Comparison of ENCODE assay signal across 8 cellular contexts in the genomic region with DNA sequence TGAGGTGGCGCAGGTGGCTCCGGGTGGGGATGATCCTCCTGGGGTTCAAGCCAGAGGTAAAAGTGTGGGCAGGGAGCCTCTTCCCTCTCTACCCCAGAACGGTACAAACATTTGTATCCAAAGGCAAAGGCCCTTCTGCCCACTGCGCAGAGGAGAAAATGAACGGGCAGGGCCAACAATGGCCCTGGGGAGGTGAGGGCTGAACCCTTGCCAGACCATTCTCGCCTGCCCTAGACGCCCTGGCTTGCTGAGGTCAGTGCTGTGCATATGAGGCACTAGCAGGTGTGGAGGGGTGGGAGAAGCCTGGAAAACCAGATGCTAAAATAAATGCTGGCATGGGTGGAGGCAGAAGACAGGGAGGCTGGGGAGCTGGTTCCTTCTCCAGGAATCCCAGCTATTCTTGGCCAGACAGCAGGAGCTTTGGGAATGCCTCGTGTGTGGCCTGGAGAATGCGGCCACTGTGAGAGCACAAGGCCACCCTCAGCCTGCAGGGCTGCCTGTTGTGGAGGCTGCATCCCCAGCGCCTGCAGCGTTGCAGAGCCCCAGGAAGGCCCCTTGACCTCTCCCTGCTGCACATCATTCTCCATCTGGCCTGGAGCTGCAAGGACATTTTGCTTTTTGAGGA. TPM values are rescaled to one million over a fixed set of nuclear protein-coding genes. Genes with fewer than 3 reads are reported as not detected.
DNase-seq lines count a peak whose midpoint lies in the region; ATAC-seq and TF ChIP-seq lines count a peak whose summit lies in the region.

No MANE protein-coding gene starts in this region.

- H3K4me2 ChIP-seq in mammary epithelial cell (ENCODE audit: insufficient read depth, low read depth, low read length): no peak overlapping the region

- DNase-seq in MCF 10A (ENCODE audit: unreplicated experiment) (no peak), mammary epithelial cell (no peak), immature natural killer cell (no peak), NK-92 (lab: John Stamatoyannopoulos, UW; ENCODE audit: unreplicated experiment) (no peak), mucosa of gallbladder (ENCODE audit: low spot score) (no peak)
- DNase-seq in activated CD8-positive, alpha-beta T cell treated with anti-CD3 and anti-CD28 coated beads for 36 hours: no peak
- DNase-seq in stimulated activated naive CD4-positive, alpha-beta T cell (lab: John Stamatoyannopoulos, UW): no peak

- H3K9me3 Mint-ChIP-seq in MCF 10A (ENCODE audit: unreplicated experiment) (no peaks in the 10 kb centered on the region), immature natural killer cell (no peaks in the 10 kb centered on the region)
- H3K9me3 Mint-ChIP-seq in activated CD8-positive, alpha-beta T cell treated with anti-CD3 and anti-CD28 coated beads for 36 hours: no peaks in the 10 kb centered on the region

- peaks cover 13% of the 10 kb centered on the region for H3K4me1 Mint-ChIP-seq in MCF 10A (ENCODE audit: insufficient read depth, unreplicated experiment)
- H3K4me1 Mint-ChIP-seq in activated CD8-positive, alpha-beta T cell treated with anti-CD3 and anti-CD28 coated beads for 36 hours (ENCODE audit: low read depth): peaks cover 10% of the 10 kb centered on the region
- H3K4me1 Mint-ChIP-seq in immature natural killer cell: peaks cover 7 to 9% of the 10 kb centered on the region in 2 donors

- H3K9ac ChIP-seq in mammary epithelial cell (ENCODE audit: insufficient read depth, low read length): no peak overlapping the region

- POLR2A ChIA-PET in MCF 10A (lab: Yijun Ruan, JAX): interaction anchor here (0.6 to 27.6 kb wide), 4 partner anchors 10 to 44 kb away, joined by 3 to 736 read pairs (median 247); partner anchors contain the start of genes MMP28 and TAF15
- POLR2A ChIA-PET in activated CD8-positive, alpha-beta T cell treated with anti-CD3 and anti-CD28 coated beads for 36 hours (lab: Charles Lee): interaction anchor here (1.7 to 3.4 kb wide), 4 partner anchors 13 to 46 kb away, joined by 4 to 38 read pairs (median 6); partner anchors contain the start of gene TAF15

- H3K4me3 Mint-ChIP-seq in MCF 10A (ENCODE audit: unreplicated experiment) (peak overlapping the region; percentile 75), immature natural killer cell (peak overlapping the region; percentile 55 to 96 (median 94))
- peak overlapping the region; percentile 88 for H3K4me3 Mint-ChIP-seq in activated CD8-positive, alpha-beta T cell treated with anti-CD3 and anti-CD28 coated beads for 36 hours

- H3K27ac ChIP-seq in mammary epithelial cell (ENCODE audit: insufficient read depth, low read depth, low read length): no peak overlapping the region
- no peak overlapping the region for H3K27ac ChIP-seq in thymus (ENCODE audit: low read depth)

- H3K36me3 ChIP-seq in mammary epithelial cell (ENCODE audit: insufficient read depth, low read length): no peaks in the 10 kb centered on the region
- H3K36me3 ChIP-seq in thymus (ENCODE audit: control insufficient read depth, insufficient read depth): no peaks in the 10 kb centered on the region

- H3K4me1 ChIP-seq in mammary epithelial cell (ENCODE audit: insufficient read depth, low read length) (peaks cover 10% of the 10 kb centered on the region), thymus (ENCODE audit: control insufficient read depth, insufficient read depth, low read length) (peaks cover 8% of the 10 kb centered on the region)

- in situ Hi-C loops in mammary epithelial cell (cut with MboI; ENCODE audit: low sequenced_read_pairs in 2 of 2): loop anchor here in 1 of 2 donors (5.0 kb wide), 1 partner anchor 37 kb away; no protein-coding TSS in a partner anchor

- no peaks in the 10 kb centered on the region for H3K79me2 ChIP-seq in mammary epithelial cell (ENCODE audit: insufficient read depth, low read length)

- TF ChIP-seq CTCF in MCF 10A (IDR thresholded peaks at IDR 0.05; ENCODE audit: unreplicated experiment) (no peak), mammary epithelial cell (conservative IDR thresholded peaks at IDR 0.05 in 1 of 2, IDR thresholded peaks at IDR 0.05 in 1 of 2; ENCODE audit: extremely low read depth in 1 of 2, insufficient read depth in 1 of 2, low read depth in 1 of 2, low read length in 2 of 2) (no peak)
- TF ChIP-seq CTCF in activated CD8-positive, alpha-beta T cell treated with anti-CD3 and anti-CD28 coated beads for 36 hours (IDR thresholded peaks at IDR 0.05): no peak

- dilution Hi-C loops in mammary epithelial cell (cut with HindIII; ENCODE audit: low sequenced_read_pairs): no loop called here

- WGBS in mammary epithelial cell (ENCODE audit: low coverage, missing lambda C conversion rate): 77% methylated on average over 8 of the region's 11 CpGs
- 83% methylated on average over 11 of the region's 11 CpGs for WGBS in thymus

- H3K9me3 ChIP-seq in mammary epithelial cell (replicated peaks; ENCODE audit: insufficient read depth, low read length): no peaks in the 10 kb centered on the region
- H3K9me3 ChIP-seq in thymus (ENCODE audit: control insufficient read depth): peaks cover 1% of the 10 kb centered on the region

- no peak overlapping the region for H3K27ac Mint-ChIP-seq in MCF 10A (ENCODE audit: low read depth, unreplicated experiment)
- H3K27ac Mint-ChIP-seq in activated CD8-positive, alpha-beta T cell treated with anti-CD3 and anti-CD28 coated beads for 36 hours: no peak overlapping the region
- peak overlapping the region in 3 of 6 donors; percentile 76 to 89 (median 87) for H3K27ac Mint-ChIP-seq in immature natural killer cell

- intact Hi-C loops in MCF 10A (cut with micrococcal nuclease) (no loop called here), mammary epithelial cell (cut with micrococcal nuclease) (no loop called here)
- intact Hi-C loops in activated CD8-positive, alpha-beta T cell treated with anti-CD3 and anti-CD28 coated beads for 36 hours (cut with micrococcal nuclease): no loop called here

- no peaks in the 10 kb centered on the region for H3K27me3 Mint-ChIP-seq in MCF 10A (ENCODE audit: insufficient read depth, unreplicated experiment)
- H3K27me3 Mint-ChIP-seq in activated CD8-positive, alpha-beta T cell treated with anti-CD3 and anti-CD28 coated beads for 36 hours: no peaks in the 10 kb centered on the region
- H3K27me3 Mint-ChIP-seq in immature natural killer cell (ENCODE audit: low read depth in 3 of 3): peaks cover 2 to 5% (median 4%) of the 10 kb centered on the region in 3 donors

- H4K20me1 ChIP-seq in mammary epithelial cell (ENCODE audit: insufficient read depth, low read length): no peaks in the 10 kb centered on the region

- ATAC-seq in activated CD8-positive, alpha-beta T cell treated with anti-CD3 and anti-CD28 coated beads for 36 hours: no peak

- no TSS peak for BruUV-seq in MCF 10A (replicated peaks; lab: Mats Ljungman, UMichigan)
- no TSS peak for BruUV-seq in mammary epithelial cell (replicated peaks; lab: Mats Ljungman, UMichigan)

- no peak overlapping the region for H2AFZ ChIP-seq in mammary epithelial cell (ENCODE audit: low read depth, low read length)

- H3K27me3 ChIP-seq in mammary epithelial cell (ENCODE audit: insufficient read depth, low read length): no peaks in the 10 kb centered on the region
- no peaks in the 10 kb centered on the region for H3K27me3 ChIP-seq in thymus (ENCODE audit: control insufficient read depth, insufficient read depth)

- peaks cover 14% of the 10 kb centered on the region for H3K36me3 Mint-ChIP-seq in MCF 10A (ENCODE audit: insufficient read depth, unreplicated experiment)
- no peaks in the 10 kb centered on the region for H3K36me3 Mint-ChIP-seq in activated CD8-positive, alpha-beta T cell treated with anti-CD3 and anti-CD28 coated beads for 36 hours (ENCODE audit: low read depth)
- peaks cover 0 to 3% (median 0%) of the 10 kb centered on the region in 3 donors for H3K36me3 Mint-ChIP-seq in immature natural killer cell

- H3K4me3 ChIP-seq in mammary epithelial cell (replicated peaks in 1 of 3; ENCODE audit: insufficient read depth in 1 of 3, low read depth in 2 of 3, low read length in 3 of 3): no peak overlapping the region
- H3K4me3 ChIP-seq in thymus (ENCODE audit: low read length): peak overlapping the region; percentile 71

- CTCF ChIA-PET in MCF 10A (lab: Yijun Ruan, JAX) (interaction anchor here (0.5 to 30.0 kb wide), 13 partner anchors 11 to 739 kb away, joined by 3 to 684 read pairs (median 5); partner anchors contain the start of genes MMP28 and TAF15), mammary epithelial cell (lab: Charles Lee; ENCODE audit: low non-redundant PET) (no interaction called here)
- CTCF ChIA-PET in activated CD8-positive, alpha-beta T cell treated with anti-CD3 and anti-CD28 coated beads for 36 hours (lab: Charles Lee): interaction anchor here (0.7 to 10.2 kb wide), 22 partner anchors 10 to 645 kb away, joined by 3 to 292 read pairs (median 14); partner anchors contain the start of genes GAS2L2, LYZL6, MMP28 and RAD51D

RNA-seq across cellular contexts. Expression of gene C17orf50, which starts 4.5 kb away (rescaled TPM):
- total RNA-seq in MCF 10A (2022) (not detected in 2 replicates), mammary epithelial cell (not detected), mucosa of gallbladder (not detected)
- polyA plus RNA-seq in mammary epithelial cell (not detected), immature natural killer cell (under 1 TPM in 2 of 3 donors, not detected in 1; 0.28 to 0.34 TPM), thymus (0.14 TPM)
- polyA minus RNA-seq in mammary epithelial cell: not detected
- total RNA-seq in activated CD8-positive, alpha-beta T cell treated with anti-CD3 and anti-CD28 coated beads for 36 hours: not detected

RNA-seq across cellular contexts. Expression of gene GAS2L2, which starts 12.2 kb away (rescaled TPM):
- total RNA-seq in MCF 10A (2022): 0.23 and 0.39 TPM in 2 replicates
- total RNA-seq in mammary epithelial cell: under 1 TPM in 1 of 2 donors, not detected in 1; 0.24 TPM
- polyA plus RNA-seq in mammary epithelial cell: 0.07 TPM
- polyA minus RNA-seq in mammary epithelial cell: 0.31 TPM
- under 1 TPM; 0.27 to 0.34 TPM for total RNA-seq in activated CD8-positive, alpha-beta T cell treated with anti-CD3 and anti-CD28 coated beads for 36 hours
- not detected for polyA plus RNA-seq in immature natural killer cell
- 0.21 TPM for polyA plus RNA-seq in thymus
- total RNA-seq in mucosa of gallbladder: not detected

RNA-seq across cellular contexts. Expression of gene MMP28, which starts 30.2 kb away (rescaled TPM):
- 22.3 and 27.4 TPM in 2 replicates for total RNA-seq in MCF 10A (2022)
- 10 to 100 TPM; 64.0 to 83.9 TPM for total RNA-seq in mammary epithelial cell
- 51.7 TPM for polyA plus RNA-seq in mammary epithelial cell
- polyA minus RNA-seq in mammary epithelial cell: 64.9 TPM
- total RNA-seq in activated CD8-positive, alpha-beta T cell treated with anti-CD3 and anti-CD28 coated beads for 36 hours: under 1 TPM in 1 of 2 experiments, not detected in 1; 0.41 TPM
- not detected for polyA plus RNA-seq in immature natural killer cell
- 4.7 TPM for polyA plus RNA-seq in thymus
- 32.8 TPM for total RNA-seq in mucosa of gallbladder

RNA-seq across cellular contexts. Expression of gene RASL10B, which starts 33.8 kb away (rescaled TPM):
- total RNA-seq in MCF 10A (2022) (0.09 and 0.10 TPM in 2 replicates), mammary epithelial cell (under 1 TPM; 0.19 to 0.67 TPM), mucosa of gallbladder (7.9 TPM)
- polyA plus RNA-seq in mammary epithelial cell (0.07 TPM), immature natural killer cell (not detected), thymus (0.80 TPM)
- not detected for polyA minus RNA-seq in mammary epithelial cell
- 1 to 10 TPM; 1.9 to 2.3 TPM for total RNA-seq in activated CD8-positive, alpha-beta T cell treated with anti-CD3 and anti-CD28 coated beads for 36 hours

RNA-seq across cellular contexts. Expression of gene TAF15, which starts 44.1 kb away (rescaled TPM):
- total RNA-seq in MCF 10A (2022) (284 and 337 TPM in 2 replicates), mammary epithelial cell (100 to 1,000 TPM in 1 of 2 donors, 10 to 100 TPM in 1; 67.2 to 270 TPM), mucosa of gallbladder (130 TPM)
- polyA plus RNA-seq in mammary epithelial cell (26.0 TPM), immature natural killer cell (10 to 100 TPM in 2 of 3 donors, 1 to 10 TPM in 1; 9.4 to 35.5 (median 10.3) TPM), thymus (95.9 TPM)
- 170 TPM for polyA minus RNA-seq in mammary epithelial cell
- total RNA-seq in activated CD8-positive, alpha-beta T cell treated with anti-CD3 and anti-CD28 coated beads for 36 hours: 100 to 1,000 TPM; 309 to 319 TPM

Comparison
In these comparisons a context has a peak if more than half of its experiments do, and no peak if none do; other contexts are left out.
1. RNA of gene MMP28, which starts 30.2 kb away (total RNA-seq): 64.0 to 83.9 TPM in mammary epithelial cell, 32.8 TPM in mucosa of gallbladder (single experiment) and 22.3 to 27.4 TPM in MCF 10A; 0.41 TPM in activated CD8-positive, alpha-beta T cell treated with anti-CD3 and anti-CD28 coated beads for 36 hours; every median in the first group is over 10 times any median in the second.
2. Peak in every context shown above with its lines, with median percentiles within 50 percentile points of each other: H3K4me3 Mint-ChIP-seq.